ENCODE assay signal across 21 cellular contexts in genomic region chr12:129371268-129371667, GRCh38.
DNase-seq lines count a peak whose midpoint lies in the region; ATAC-seq, FAIRE-seq and TF ChIP-seq lines count a peak whose summit lies in the region.
"Had no signal": no experiment of that assay in that cellular context is flagged by ENCODE, and none has a peak within 500 bp of the region (broad histone marks: within the 10 kb centered on the region; RNA-seq: fewer than 3 reads in every experiment).

No MANE protein-coding gene starts in this region.

- H3K4ac ChIP-seq in H1 (replicated peaks; ENCODE audit: insufficient read length, low read depth, low read length), result no peak overlapping the region

- H3K27me3 ChIP-seq in HepG2 (ENCODE audit: control insufficient read depth in 1 of 2, insufficient read depth in 2 of 2, low read length in 2 of 2) (no peaks in the 10 kb centered on the region), right lobe of liver (no peaks in the 10 kb centered on the region), H1 (replicated peaks in 1 of 4; ENCODE audit: control insufficient read depth in 3 of 4, extremely low read depth in 1 of 4, insufficient read depth in 3 of 4, low read length in 3 of 4) (no peaks in the 10 kb centered on the region; a peak in 1 of 7 replicates), Peyer's patch (no peaks in the 10 kb centered on the region)
- H3K27me3 ChIP-seq: BLaER1 treated with 17β-estradiol and CSF1 and Interleukin-3, amounts not matched to agents 10 nM and 100 nM had no signal

- no peak overlapping the region for H4K91ac ChIP-seq in H1 (replicated peaks; ENCODE audit: insufficient read length, low read length)

- no peak for TF ChIP-seq CTCF in HepG2 (CRISPR knock-in tag; IDR thresholded peaks at IDR 0.05)
- no peak for TF ChIP-seq CTCF in right lobe of liver (IDR thresholded peaks at IDR 0.05)
- TF ChIP-seq CTCF in H1 (IDR thresholded peaks at IDR 0.05; ENCODE audit: control extremely low read depth in 1 of 3, insufficient read depth in 1 of 3, low read depth in 1 of 3, low read length in 3 of 3), result no peak
- TF ChIP-seq CTCF in foreskin fibroblast (IDR thresholded peaks at IDR 0.05; ENCODE audit: low read depth, low read length), result no peak
- TF ChIP-seq CTCF in Peyer's patch (IDR thresholded peaks at IDR 0.05), result no peak
- TF ChIP-seq CTCF in Calu3 (IDR thresholded peaks at IDR 0.05; ENCODE audit: unreplicated experiment), result no peak

- H3K56ac ChIP-seq in H1 (replicated peaks; ENCODE audit: insufficient read length, low read depth, low read length), result peak overlapping the region; percentile 34

- no peaks in the 10 kb centered on the region for H3K4me1 Mint-ChIP-seq in Calu3 (ENCODE audit: low read depth, unreplicated experiment)
- H3K4me1 Mint-ChIP-seq: B cell had no signal

- peaks cover 10% of the 10 kb centered on the region for H3K9me3 ChIP-seq in HepG2 (ENCODE audit: low read length)
- no peaks in the 10 kb centered on the region for H3K9me3 ChIP-seq in right lobe of liver
- H3K9me3 ChIP-seq in H1 (ENCODE audit: insufficient read depth in 2 of 2, low read depth in 1 of 2, low read length in 1 of 2), result peaks cover 6 to 10% of the 10 kb centered on the region in 2 experiments
- H3K9me3 ChIP-seq in Peyer's patch, result no peaks in the 10 kb centered on the region
- H3K9me3 ChIP-seq: A549, Caco-2 had no signal

- in situ Hi-C loops in HepG2 (cut with HindIII; ENCODE audit: extremely low pct_ligation_motif_present, low pct_unique_long_range_greater_than_20kb), result no loop called here

- H3K36me3 ChIP-seq in HepG2 (replicated peaks in 1 of 2; ENCODE audit: control insufficient read depth in 1 of 2, insufficient read depth in 2 of 2, low read length in 2 of 2) (no peaks in the 10 kb centered on the region), right lobe of liver (no peaks in the 10 kb centered on the region), H1 (ENCODE audit: control insufficient read depth in 2 of 4, insufficient read depth in 4 of 4, low read length in 3 of 4) (no peaks in the 10 kb centered on the region), Peyer's patch (no peaks in the 10 kb centered on the region)
- H3K36me3 ChIP-seq: BLaER1 treated with 17β-estradiol and CSF1 and Interleukin-3, amounts not matched to agents 10 nM and 100 nM had no signal

- no peak overlapping the region for H2BK15ac ChIP-seq in H1 (ENCODE audit: low read length)

- BruUV-seq in HepG2 (replicated peaks; lab: Mats Ljungman, UMichigan), result no TSS peak
- BruUV-seq in Calu3 (replicated peaks; lab: Mats Ljungman, UMichigan), result no TSS peak

- no peaks in the 10 kb centered on the region for H4K20me1 ChIP-seq in HepG2 (ENCODE audit: insufficient read depth, low read length)
- peaks cover 0 to 3% of the 10 kb centered on the region in 2 experiments for H4K20me1 ChIP-seq in H1 (replicated peaks in 1 of 2; ENCODE audit: control insufficient read depth in 1 of 2, insufficient read depth in 2 of 2, low read length in 2 of 2)
- H4K20me1 ChIP-seq: BLaER1 treated with 17β-estradiol and CSF1 and Interleukin-3, amounts not matched to agents 10 nM and 100 nM had no signal

- no peak overlapping the region for H4K8ac ChIP-seq in H1 (ENCODE audit: extremely low read depth, insufficient read depth, low read length)

- no peak overlapping the region for H3K9ac ChIP-seq in HepG2 (ENCODE audit: insufficient read depth, low read depth, low read length)
- H3K9ac ChIP-seq in H1 (replicated peaks in 1 of 4; ENCODE audit: extremely low read depth in 1 of 4, low read depth in 3 of 4, low read length in 3 of 4), result no peak overlapping the region
- H3K9ac ChIP-seq: BLaER1 treated with 17β-estradiol and CSF1 and Interleukin-3, amounts not matched to agents 10 nM and 100 nM had no signal

- H3K36me3 Mint-ChIP-seq in Calu3 (ENCODE audit: insufficient read depth, unreplicated experiment), result no peaks in the 10 kb centered on the region
- H3K36me3 Mint-ChIP-seq: CD8-positive, alpha-beta T cell had no signal

- H3K23me2 ChIP-seq in H1 (ENCODE audit: low read depth, low read length), result peaks cover 6% of the 10 kb centered on the region; the same call in 1 of the 2 replicates

- peaks cover 21% of the 10 kb centered on the region for H3K9me3 Mint-ChIP-seq in Calu3 (ENCODE audit: low read depth, unreplicated experiment)

- no peaks in the 10 kb centered on the region for H3K27me3 Mint-ChIP-seq in Calu3 (ENCODE audit: unreplicated experiment)
- H3K27me3 Mint-ChIP-seq: B cell; CD4-positive, alpha-beta T cell had no signal

- H4K5ac ChIP-seq in H1 (ENCODE audit: insufficient read length, low read depth, low read length), result no peak overlapping the region

- no peak overlapping the region for H3K23ac ChIP-seq in H1 (ENCODE audit: insufficient read length)

- no peak overlapping the region for H2AFZ ChIP-seq in HepG2 (ENCODE audit: low read length)
- no peak overlapping the region for H2AFZ ChIP-seq in H1 (ENCODE audit: low read length)

- no peak for TF ChIP-seq EP300 in HepG2 (IDR thresholded peaks at IDR 0.05; ENCODE audit: low read depth in 2 of 2, low read length in 2 of 2)
- TF ChIP-seq EP300 in HepG2 (CRISPR knock-in tag; IDR thresholded peaks at IDR 0.05; ENCODE audit: borderline replicate concordance), result no peak
- no peak for TF ChIP-seq EP300 in H1 (IDR thresholded peaks at IDR 0.05; ENCODE audit: borderline replicate concordance in 1 of 2, low read depth in 2 of 2, low read length in 2 of 2)

- no peak overlapping the region for H2BK120ac ChIP-seq in H1 (replicated peaks; ENCODE audit: low read depth, low read length)

- FAIRE-seq in HepG2 (lab: Jason Lieb, UNC) (no peak), HTR-8/SVneo (lab: Jason Lieb, UNC) (peak; percentile 72), H1 (lab: Jason Lieb, UNC) (no peak), urothelium cell line (lab: Jason Lieb, UNC) (peak; percentile 97)
- FAIRE-seq: A549, D721Med, G401.6 had no signal

- H3K18ac ChIP-seq in H1 (ENCODE audit: extremely low read depth, low read length), result no peak overlapping the region

- TF ChIP-seq RAD21 in HepG2 (CRISPR knock-in tag; IDR thresholded peaks at IDR 0.05) (no peak), H1 (IDR thresholded peaks at IDR 0.05 in 1 of 2, conservative IDR thresholded peaks at IDR 0.05 in 1 of 2; ENCODE audit: low read depth in 2 of 2, low read length in 2 of 2) (no peak)

- 2% methylated on average over 4 of the region's 4 CpGs for whole genome bisulfite sequencing in HepG2 (ENCODE audit: low lambda C conversion rate)
- WGBS in right lobe of liver (ENCODE audit: insufficient coverage, low coverage, low lambda C conversion rate, missing lambda C conversion rate), result 43% methylated on average over 4 of the region's 4 CpGs
- 79 to 100% methylated on average over 1 to 4 of the region's 4 CpGs for WGBS in H1 (ENCODE audit: extremely low coverage in 1 of 2, insufficient coverage in 1 of 2, insufficient read length in 1 of 2, insufficient replicate concordance in 2 of 2, low coverage in 1 of 2, low lambda C conversion rate in 2 of 2, missing lambda C conversion rate in 1 of 2), 2 experiments

- no peak overlapping the region for H3K4me3 Mint-ChIP-seq in Calu3 (ENCODE audit: low read depth, unreplicated experiment)
- H3K4me3 Mint-ChIP-seq: B cell; CD4-positive, alpha-beta T cell; CD8-positive, alpha-beta T cell had no signal

- H3K4me1 ChIP-seq in HepG2 (ENCODE audit: insufficient read depth, low read length) (no peaks in the 10 kb centered on the region), right lobe of liver (no peaks in the 10 kb centered on the region), H1 (replicated peaks in 1 of 4; ENCODE audit: control insufficient read depth in 3 of 4, insufficient read depth in 4 of 4, low read length in 3 of 4) (peaks cover 0 to 3% (median 0%) of the 10 kb centered on the region in 4 experiments; a peak in 2 of 7 replicates), Peyer's patch (peaks cover 0 to 11% (median 0%) of the 10 kb centered on the region in 4 donors)
- H3K4me1 ChIP-seq: A549; BLaER1 treated with 17β-estradiol and CSF1 and Interleukin-3, amounts not matched to agents 10 nM and 100 nM; Caco-2 had no signal

- H3K4me2 ChIP-seq in HepG2 (ENCODE audit: low read depth, low read length) (no peak overlapping the region), H1 (ENCODE audit: insufficient read depth in 1 of 2, low read depth in 2 of 2, low read length in 2 of 2) (no peak overlapping the region)
- H3K4me2 ChIP-seq: A549; BLaER1 treated with 17β-estradiol and CSF1 and Interleukin-3, amounts not matched to agents 10 nM and 100 nM had no signal

- TF ChIP-seq POLR2A in HepG2 (IDR thresholded peaks at IDR 0.05; ENCODE audit: insufficient read depth in 1 of 2, low read depth in 2 of 2, low read length in 2 of 2) (no peak), right lobe of liver (IDR thresholded peaks at IDR 0.05) (no peak), H1 (IDR thresholded peaks at IDR 0.05; ENCODE audit: control extremely low read depth in 1 of 2, low read depth in 2 of 2, low read length in 2 of 2) (no peak), Peyer's patch (IDR thresholded peaks at IDR 0.05) (no peak)

- no peak overlapping the region for H2BK5ac ChIP-seq in H1 (ENCODE audit: low read depth, low read length)

- no peak overlapping the region for H3K4me3 ChIP-seq in HepG2 (replicated peaks in 1 of 3; ENCODE audit: insufficient read depth in 1 of 3, low read depth in 2 of 3, low read length in 3 of 3)
- no peak overlapping the region for H3K4me3 ChIP-seq in right lobe of liver
- no peak overlapping the region for H3K4me3 ChIP-seq in H1 (ENCODE audit: extremely low read depth in 1 of 4, insufficient read depth in 2 of 4, low read depth in 3 of 4, low read length in 4 of 4)
- H3K4me3 ChIP-seq in foreskin fibroblast (ENCODE audit: low read depth in 1 of 2, low read length in 2 of 2), result no peak overlapping the region
- no peak overlapping the region for H3K4me3 ChIP-seq in Peyer's patch
- H3K4me3 ChIP-seq: A549; BLaER1 treated with 17β-estradiol and CSF1 and Interleukin-3, amounts not matched to agents 10 nM and 100 nM had no signal

- H2AK5ac ChIP-seq in H1 (ENCODE audit: low read depth, low read length), result no peak overlapping the region

- CTCF ChIA-PET in HepG2 (lab: Yijun Ruan, JAX; ENCODE audit: low intra/inter-chr PET ratio, low total read pairs) (no interaction called here), H1 (lab: Charles Lee; ENCODE audit: partially characterized antibody) (no interaction called here), Calu3 (lab: Charles Lee) (no interaction called here)

- no peak overlapping the region for H2BK12ac ChIP-seq in H1 (ENCODE audit: low read depth, low read length)

- H3K27ac ChIP-seq in HepG2 (ENCODE audit: extremely low read length, insufficient read depth, low read length) (no peak overlapping the region), right lobe of liver (no peak overlapping the region), H1 (ENCODE audit: low read depth, low read length) (no peak overlapping the region), Peyer's patch (no peak overlapping the region)
- H3K27ac ChIP-seq: 22Rv1; A549; BLaER1 treated with 17β-estradiol and CSF1 and Interleukin-3, amounts not matched to agents 10 nM and 100 nM; C4-2B had no signal

- intact Hi-C loops in HepG2 (cut with micrococcal nuclease; ENCODE audit: unreplicated experiment) (no loop called here), right lobe of liver (cut with DNase I) (no loop called here), Calu3 (cut with micrococcal nuclease; ENCODE audit: unreplicated experiment) (no loop called here)

- POLR2A ChIA-PET in HepG2 (lab: Yijun Ruan, JAX) (no interaction called here), H1 (lab: Charles Lee; ENCODE audit: partially characterized antibody) (no interaction called here)

- H3K79me1 ChIP-seq in H1 (ENCODE audit: low read depth, low read length), result no peaks in the 10 kb centered on the region

- DNase-seq in HepG2 (ENCODE audit: low spot score) (no peak), right lobe of liver (no peak), HTR-8/SVneo (ENCODE audit: insufficient read length, low spot score) (no peak), H1 (ENCODE audit: low read depth in 1 of 2, low spot score in 2 of 2) (no peak), urothelium cell line (ENCODE audit: low spot score) (no peak), foreskin fibroblast (no peak), Peyer's patch (no peak), Calu3 (no peak)
- DNase-seq: AML-193; Caco-2; CD4-positive, alpha-beta T cell; CD8-positive, alpha-beta T cell; DMS79 treated with DMSO at 0.1 percent for 48 hours; GF-D8 had no signal

- no peak overlapping the region for H3K27ac Mint-ChIP-seq in Calu3 (ENCODE audit: unreplicated experiment)
- H3K27ac Mint-ChIP-seq: B cell; CD4-positive, alpha-beta T cell; CD8-positive, alpha-beta T cell had no signal

- H3K79me2 ChIP-seq in HepG2 (ENCODE audit: insufficient read depth, low read length), result no peaks in the 10 kb centered on the region
- no peaks in the 10 kb centered on the region for H3K79me2 ChIP-seq in H1 (ENCODE audit: control insufficient read depth in 1 of 2, insufficient read depth in 2 of 2, low read length in 2 of 2)

- no peak overlapping the region for H3K14ac ChIP-seq in H1 (ENCODE audit: insufficient read length)

- no peak overlapping the region for H2BK20ac ChIP-seq in H1 (ENCODE audit: low read length)

- no peak for ATAC-seq in HepG2
- no peak for ATAC-seq in right lobe of liver
- ATAC-seq: A549; CD8-positive, alpha-beta T cell had no signal
